Comparison of ENCODE assay signal across 1 cellular context in the genomic region with DNA sequence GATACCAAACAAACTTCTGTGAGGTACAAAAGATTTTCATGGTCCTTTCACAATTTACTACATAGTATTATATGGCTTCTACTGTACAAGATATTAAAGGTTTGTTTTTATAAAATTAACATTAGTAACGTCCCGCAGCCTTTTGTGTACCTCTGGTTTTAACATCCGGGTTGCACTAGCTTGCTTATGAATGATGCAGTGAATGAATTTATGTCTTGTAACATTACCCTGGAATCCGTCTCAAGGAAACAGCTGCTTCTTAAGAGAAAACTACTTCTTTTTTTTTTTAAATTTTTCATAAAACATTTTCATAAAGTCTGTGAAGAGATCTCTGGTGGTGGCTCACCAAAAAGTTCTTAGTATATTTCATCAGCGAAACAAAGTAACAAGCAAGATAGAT.
TF ChIP-seq lines count a peak whose summit lies in the region.

No MANE protein-coding gene starts in this region.

TF ChIP-seq in IMR-90, 13 proteins besides CTCF, POLR2A, EP300 and RAD21 (continued from another document):
- TF ChIP-seq, protein P1, sequence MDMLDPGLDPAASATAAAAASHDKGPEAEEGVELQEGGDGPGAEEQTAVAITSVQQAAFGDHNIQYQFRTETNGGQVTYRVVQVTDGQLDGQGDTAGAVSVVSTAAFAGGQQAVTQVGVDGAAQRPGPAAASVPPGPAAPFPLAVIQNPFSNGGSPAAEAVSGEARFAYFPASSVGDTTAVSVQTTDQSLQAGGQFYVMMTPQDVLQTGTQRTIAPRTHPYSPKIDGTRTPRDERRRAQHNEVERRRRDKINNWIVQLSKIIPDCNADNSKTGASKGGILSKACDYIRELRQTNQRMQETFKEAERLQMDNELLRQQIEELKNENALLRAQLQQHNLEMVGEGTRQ (IDR thresholded peaks at IDR 0.05; ENCODE audit: low read depth, low read length) = no peak
- TF ChIP-seq CEBPB (IDR thresholded peaks at IDR 0.05; ENCODE audit: low read depth, low read length) (no peak), BHLHE40 (IDR thresholded peaks at IDR 0.05; ENCODE audit: low read depth, low read length) (no peak), NFE2L2 (IDR thresholded peaks at IDR 0.05; ENCODE audit: low read depth, low read length) (no peak), CHD1 (IDR thresholded peaks at IDR 0.05; ENCODE audit: low read depth, low read length) (no peak)
